In genomic region chr11:64963072-64963631, GRCh38 we compare ENCODE assay signal across 38 cellular contexts. TPM values are rescaled to one million over a fixed set of nuclear protein-coding genes. Genes with fewer than 3 reads are reported as not detected.
"Had no signal": no experiment of that assay in that cellular context is flagged by ENCODE, and none has a peak within 500 bp of the region (broad histone marks: within the 10 kb centered on the region; RNA-seq: fewer than 3 reads in every experiment).

No MANE protein-coding gene starts in this region.

- H3K9ac ChIP-seq: KMS-11 had no signal

- H3K4me3 ChIP-seq: MG63 had no signal

- H3K27me3 ChIP-seq: MG63 had no signal

- H3K9me3 ChIP-seq: MG63 had no signal

- DNase-seq: Karpas-422, Kasumi-1, MG63, MM.1S, MV-4-11, NCI-H1048, NCI-H1092, NCI-H1092 treated with DMSO at 0.1 percent for 48 hours, NCI-H1105, NCI-H1105 treated with DMSO at 0.1 percent for 48 hours, NCI-H1417, NCI-H1417 treated with DMSO at 0.1 percent for 48 hours, NCI-H1436, NCI-H1436 treated with DMSO at 0.1 percent for 48 hours, NCI-H146, NCI-H1694, NCI-H1694 treated with DMSO at 0.1 percent for 48 hours, NCI-H187, NCI-H187 treated with DMSO at 0.1 percent for 48 hours, NCI-H1930, NCI-H2029, NCI-H2029 treated with DMSO at 0.1 percent for 48 hours, NCI-H2081, NCI-H2081 treated with DMSO at 0.1 percent for 48 hours, NCI-H2107, NCI-H2171, NCI-H2171 treated with DMSO at 0.1 percent for 48 hours, NCI-H2227 treated with DMSO at 0.1 percent for 48 hours, NCI-H226, NCI-H345, NCI-H446, NCI-H446 treated with DMSO at 0.1 percent for 48 hours, NCI-H510A had no signal

- H3K4me2 ChIP-seq: KMS-11 had no signal

- H3K36me3 ChIP-seq: MG63 had no signal

- H3K27ac ChIP-seq: KMS-11 had no signal

RNA-seq across cellular contexts. Expression of gene MAJIN, which starts 8.8 kb away (rescaled TPM):
- total RNA-seq: LHCN-M2, M059J, MCF 10A, NCI-H460 had no signal

RNA-seq across cellular contexts. Expression of gene GPHA2, which starts 27.5 kb away (rescaled TPM):
- total RNA-seq: LHCN-M2, M059J, MCF 10A, NCI-H460 had no signal
